ENCODE assay signal across 10 cellular contexts in genomic region chr4:128653514-128654420, GRCh38.
DNase-seq lines count a peak whose midpoint lies in the region; ATAC-seq and TF ChIP-seq lines count a peak whose summit lies in the region.
"Had no signal": no experiment of that assay in that cellular context is flagged by ENCODE, and none has a peak within 500 bp of the region (broad histone marks: within the 10 kb centered on the region; RNA-seq: fewer than 3 reads in every experiment).

No MANE protein-coding gene starts in this region.

- H3K9ac ChIP-seq in muscle layer of colon (ENCODE audit: low read length) = no peak overlapping the region

- 46 to 52% methylated on average over 8 to 9 of the region's 9 CpGs for WGBS in esophagus squamous epithelium, 2 donors

- no peak for TF ChIP-seq CTCF in esophagus squamous epithelium (IDR thresholded peaks at IDR 0.05)

- ATAC-seq in Right ventricle myocardium inferior (peak; percentile 95), HG03135 (IDR thresholded peaks at IDR 0.05; ENCODE audit: unreplicated experiment) (no peak), GM19395 (IDR thresholded peaks at IDR 0.05; ENCODE audit: unreplicated experiment) (no peak)
- ATAC-seq: stimulated activated naive B cell treated with anti-CD40 and anti-IgM and Interleukin-4, amounts not matched to agents 10 μg/mL and 1 μg/mL and 100 μg/mL, for 72 hours had no signal

- H3K27me3 ChIP-seq in esophagus squamous epithelium = no peaks in the 10 kb centered on the region
- H3K27me3 ChIP-seq in muscle layer of colon (ENCODE audit: control insufficient read depth in 1 of 2, insufficient read depth in 2 of 2, low read length in 2 of 2) = no peaks in the 10 kb centered on the region

- intact Hi-C loops in Right ventricle myocardium inferior (cut with DNase I) = loop anchor here (5.0 kb wide), 1 partner anchor 81 kb away; no protein-coding TSS in a partner anchor
- intact Hi-C loops in cardiac septum (cut with DNase I) = no loop called here
- intact Hi-C loops in esophagus squamous epithelium (cut with DNase I) = no loop called here

- peak overlapping the region in 3 of 4 donors; percentile 3 to 49 (median 17) for H3K4me3 ChIP-seq in esophagus squamous epithelium
- no peak overlapping the region for H3K4me3 ChIP-seq in muscle layer of colon (ENCODE audit: low read depth in 1 of 2, low read length in 2 of 2)

- no peaks in the 10 kb centered on the region for H3K36me3 ChIP-seq in esophagus squamous epithelium
- no peaks in the 10 kb centered on the region for H3K36me3 ChIP-seq in muscle layer of colon (ENCODE audit: insufficient read depth, low read length)

- DNase-seq in Right ventricle myocardium inferior (ENCODE audit: missing footprints) (peak; percentile 80), cardiac septum (ENCODE audit: low spot score) (no peak), esophagus squamous epithelium (lab: John Stamatoyannopoulos, UW) (no peak), D341Med (ENCODE audit: low spot score) (no peak), DMS114 treated with DMSO at 0.1 percent for 48 hours (lab: John Stamatoyannopoulos, UW; ENCODE audit: unreplicated experiment) (no peak)
- DNase-seq: activated CD4-positive, alpha-beta T cell treated with anti-CD3 and anti-CD28 coated beads for 48 hours; stimulated activated naive B cell treated with anti-CD40 and anti-IgM and Interleukin-4, amounts not matched to agents 10 μg/mL and 1 μg/mL and 100 μg/mL, for 72 hours had no signal

- H3K4me1 ChIP-seq in esophagus squamous epithelium (peaks cover 0 to 11% (median 0%) of the 10 kb centered on the region in 3 donors), muscle layer of colon (ENCODE audit: insufficient read depth, low read length) (peaks cover 43% of the 10 kb centered on the region)

- H3K9me3 ChIP-seq in esophagus squamous epithelium (peaks cover 0 to 10% (median 4%) of the 10 kb centered on the region in 3 donors), muscle layer of colon (ENCODE audit: low read length) (no peaks in the 10 kb centered on the region)

- peak overlapping the region; percentile 2 to 59 (median 40) for H3K27ac ChIP-seq in esophagus squamous epithelium
- H3K27ac ChIP-seq in muscle layer of colon (ENCODE audit: low read depth, low read length) = peak overlapping the region; percentile 30

- TF ChIP-seq POLR2A in esophagus squamous epithelium (IDR thresholded peaks at IDR 0.05) = no peak

Comparison
In these comparisons a context has a peak if more than half of its experiments do, and no peak if none do; other contexts are left out.
1. H3K4me3 ChIP-seq: peak in esophagus squamous epithelium (3 of 4); none in muscle layer of colon (0 of 2).